ENCODE assay signal across 9 cellular contexts in genomic region chr16:89599451-89599858, GRCh38. TPM values are rescaled to one million over a fixed set of nuclear protein-coding genes. Genes with fewer than 3 reads are reported as not detected.
DNase-seq lines count a peak whose midpoint lies in the region; ATAC-seq and TF ChIP-seq lines count a peak whose summit lies in the region.
"Had no signal": no experiment of that assay in that cellular context is flagged by ENCODE, and none has a peak within 500 bp of the region (broad histone marks: within the 10 kb centered on the region; RNA-seq: fewer than 3 reads in every experiment).

No MANE protein-coding gene starts in this region.

- H3K4me2 ChIP-seq in smooth muscle cell: no peak overlapping the region

- intact Hi-C loops in Right ventricle myocardium inferior (cut with DNase I) (no loop called here), sigmoid colon (cut with DNase I) (no loop called here)

- H2AFZ ChIP-seq in smooth muscle cell (ENCODE audit: low read depth): no peak overlapping the region
- H2AFZ ChIP-seq: parathyroid adenoma had no signal

- H3K4me1 ChIP-seq in smooth muscle cell (ENCODE audit: low read depth) (peaks cover 8% of the 10 kb centered on the region), sigmoid colon (peaks cover 0 to 8% (median 0%) of the 10 kb centered on the region in 4 donors)
- H3K4me1 ChIP-seq: parathyroid adenoma had no signal

- no peak for TF ChIP-seq EP300 in sigmoid colon (IDR thresholded peaks at IDR 0.05)

- 41% methylated on average over 7 of the region's 8 CpGs for WGBS in smooth muscle cell (ENCODE audit: low lambda C conversion rate)
- WGBS in sigmoid colon, 2 donors: 13 to 34% methylated on average over 8 of the region's 8 CpGs

- no peak overlapping the region for H3K4me3 Mint-ChIP-seq in activated T-cell treated with anti-CD3 and anti-CD28 coated beads, Interleukin-2, amount 50 U/mL, for 24 hours

- H3F3A ChIP-seq in smooth muscle cell (ENCODE audit: low read depth): peaks cover 4% of the 10 kb centered on the region

- no peak overlapping the region for H3K4me3 ChIP-seq in cardiac fibroblast (replicated peaks in 1 of 2; ENCODE audit: low read depth in 2 of 2, low read length in 2 of 2)
- no peak overlapping the region for H3K4me3 ChIP-seq in smooth muscle cell
- no peak overlapping the region for H3K4me3 ChIP-seq in sigmoid colon

- H3K36me3 Mint-ChIP-seq in activated T-cell treated with anti-CD3 and anti-CD28 coated beads, Interleukin-2, amount 50 U/mL, for 24 hours (ENCODE audit: low read depth): no peaks in the 10 kb centered on the region

- no peaks in the 10 kb centered on the region for H3K79me2 ChIP-seq in smooth muscle cell (ENCODE audit: low read depth)
- H3K79me2 ChIP-seq: parathyroid adenoma had no signal

- H3K27ac Mint-ChIP-seq in activated T-cell treated with anti-CD3 and anti-CD28 coated beads, Interleukin-2, amount 50 U/mL, for 24 hours: no peak overlapping the region

- H3K9me3 Mint-ChIP-seq in activated T-cell treated with anti-CD3 and anti-CD28 coated beads, Interleukin-2, amount 50 U/mL, for 24 hours: no peaks in the 10 kb centered on the region

- H3K27ac ChIP-seq in smooth muscle cell (ENCODE audit: low read depth) (no peak overlapping the region), sigmoid colon (no peak overlapping the region)
- H3K27ac ChIP-seq: parathyroid adenoma had no signal

- no peak for ATAC-seq in Right ventricle myocardium inferior

- no peak for TF ChIP-seq POLR2A in sigmoid colon (IDR thresholded peaks at IDR 0.05)

- H3K27me3 Mint-ChIP-seq in activated T-cell treated with anti-CD3 and anti-CD28 coated beads, Interleukin-2, amount 50 U/mL, for 24 hours: no peaks in the 10 kb centered on the region

- peak; percentile 43 for DNase-seq in activated T-cell treated with anti-CD3 and anti-CD28 coated beads, Interleukin-2, amount 50 U/mL, for 1 hour
- no peak for DNase-seq in activated T-cell treated with anti-CD3 and anti-CD28 coated beads, Interleukin-2, amount 50 U/mL, for 24 hours
- peak; percentile 35 for DNase-seq in NCI-H2196 treated with DMSO at 0.1 percent for 48 hours (lab: John Stamatoyannopoulos, UW; ENCODE audit: unreplicated experiment)
- DNase-seq in cardiac fibroblast (ENCODE audit: low read depth in 2 of 2): no peak
- no peak for DNase-seq in smooth muscle cell (lab: John Stamatoyannopoulos, UW; ENCODE audit: unreplicated experiment)
- DNase-seq in Right ventricle myocardium inferior (ENCODE audit: missing footprints): no peak
- no peak for DNase-seq in GOT3 (lab: John Stamatoyannopoulos, UW)
- DNase-seq in sigmoid colon: no peak

- H3K9ac ChIP-seq in smooth muscle cell (ENCODE audit: low read depth): no peak overlapping the region
- H3K9ac ChIP-seq: parathyroid adenoma had no signal

- TF ChIP-seq CTCF in cardiac fibroblast (IDR thresholded peaks at IDR 0.05; ENCODE audit: low read depth, low read length): peak; percentile 42
- TF ChIP-seq CTCF in smooth muscle cell (IDR thresholded peaks at IDR 0.05; ENCODE audit: borderline replicate concordance, insufficient read depth, poor library complexity, severe bottlenecking): peak; percentile 16
- TF ChIP-seq CTCF in sigmoid colon (IDR thresholded peaks at IDR 0.05): no peak

- H3K4me1 Mint-ChIP-seq in activated T-cell treated with anti-CD3 and anti-CD28 coated beads, Interleukin-2, amount 50 U/mL, for 24 hours (ENCODE audit: low read depth): peaks cover 15% of the 10 kb centered on the region

- H3K9me3 ChIP-seq in smooth muscle cell (replicated peaks; ENCODE audit: low read depth) (no peaks in the 10 kb centered on the region), sigmoid colon (no peaks in the 10 kb centered on the region)

- H3K36me3 ChIP-seq in smooth muscle cell (ENCODE audit: low read depth): no peaks in the 10 kb centered on the region
- no peaks in the 10 kb centered on the region for H3K36me3 ChIP-seq in sigmoid colon

- H4K20me1 ChIP-seq in smooth muscle cell (ENCODE audit: low read depth): no peaks in the 10 kb centered on the region

- H3K27me3 ChIP-seq in smooth muscle cell (ENCODE audit: low read depth): no peaks in the 10 kb centered on the region
- peaks cover 0 to 17% (median 8%) of the 10 kb centered on the region in 3 donors for H3K27me3 ChIP-seq in sigmoid colon

RNA-seq across cellular contexts. Expression of gene DPEP1, which starts 14.0 kb away (rescaled TPM):
- total RNA-seq in smooth muscle cell: not detected in 2 replicates
- polyA plus RNA-seq in smooth muscle cell: 0.30 TPM in 1 of 2 replicates, not detected in the other
- not detected for total RNA-seq in Right ventricle myocardium inferior
- total RNA-seq in sigmoid colon: not detected
- 1 to 10 TPM in 1 of 3 donors, under 1 TPM in 1, not detected in 1; 0.92 to 1.2 TPM for polyA plus RNA-seq in sigmoid colon

RNA-seq across cellular contexts. Expression of gene CPNE7, which starts 23.9 kb away (rescaled TPM):
- total RNA-seq in smooth muscle cell (0.58 TPM in 1 of 2 replicates, not detected in the other), Right ventricle myocardium inferior (not detected), sigmoid colon (under 1 TPM in 2 of 4 donors, not detected in 2; 0.41 to 0.71 TPM)
- polyA plus RNA-seq in smooth muscle cell (0.14 and 0.43 TPM in 2 replicates), sigmoid colon (1 to 10 TPM in 1 of 3 donors, not detected in 2; 3.3 TPM)

RNA-seq across cellular contexts. Expression of gene RPL13, which starts 39.0 kb away (rescaled TPM):
- total RNA-seq in smooth muscle cell (3,317 and 3,917 TPM in 2 replicates), Right ventricle myocardium inferior (1,162 TPM), sigmoid colon (over 10,000 TPM in 1 of 4 donors, 1,000 to 10,000 TPM in 3; 7,351 to 19,173 (median 8,010) TPM)
- polyA plus RNA-seq in smooth muscle cell (1,063 and 1,144 TPM in 2 replicates), sigmoid colon (1,000 to 10,000 TPM; 3,641 to 7,574 (median 7,371) TPM)

RNA-seq across cellular contexts. Expression of gene CHMP1A, which starts 58.1 kb away (rescaled TPM):
- total RNA-seq in smooth muscle cell (40.0 and 40.2 TPM in 2 replicates), Right ventricle myocardium inferior (40.6 TPM), sigmoid colon (10 to 100 TPM; 42.8 to 75.9 (median 59.3) TPM)
- polyA plus RNA-seq in smooth muscle cell (68.4 and 79.4 TPM in 2 replicates), sigmoid colon (100 to 1,000 TPM in 2 of 3 donors, 10 to 100 TPM in 1; 95.5 to 157 (median 134) TPM)

RNA-seq across cellular contexts. Expression of gene SPATA33, which starts 58.2 kb away (rescaled TPM):
- total RNA-seq in smooth muscle cell: 4.0 TPM in 2 replicates
- 8.1 and 10.4 TPM in 2 replicates for polyA plus RNA-seq in smooth muscle cell
- total RNA-seq in Right ventricle myocardium inferior: 1.6 TPM
- total RNA-seq in sigmoid colon: 1 to 10 TPM; 1.4 to 7.7 (median 5.9) TPM
- polyA plus RNA-seq in sigmoid colon: 1 to 10 TPM; 2.1 to 6.3 (median 4.2) TPM

Comparison
In these comparisons a context has a peak if more than half of its experiments do, and no peak if none do; other contexts are left out.
1. DNase-seq: peak in activated T-cell treated with anti-CD3 and anti-CD28 coated beads, Interleukin-2, amount 50 U/mL, for 1 hour (single experiment) and NCI-H2196 treated with DMSO at 0.1 percent for 48 hours (single experiment); none in activated T-cell treated with anti-CD3 and anti-CD28 coated beads, Interleukin-2, amount 50 U/mL, for 24 hours (single experiment), cardiac fibroblast (0 of 2), smooth muscle cell (single experiment), Right ventricle myocardium inferior (single experiment), GOT3 (single experiment) and sigmoid colon (single experiment).
2. CTCF ChIP-seq: peak in cardiac fibroblast (single experiment) and smooth muscle cell (single experiment); none in sigmoid colon (0 of 4).